In genomic region chr20:59939879-59940128, GRCh38 we compare ENCODE assay signal across 8 cellular contexts. TPM values are rescaled to one million over a fixed set of nuclear protein-coding genes. Genes with fewer than 3 reads are reported as not detected.
DNase-seq lines count a peak whose midpoint lies in the region; ATAC-seq, FAIRE-seq and TF ChIP-seq lines count a peak whose summit lies in the region.

No MANE protein-coding gene starts in this region.

- peak overlapping the region; percentile 95 for H3K4me2 ChIP-seq in astrocyte (ENCODE audit: low read length)

- H4K20me1 ChIP-seq in astrocyte (ENCODE audit: insufficient read depth, low read length) = peaks cover 14% of the 10 kb centered on the region

- intact Hi-C loops in left colon (cut with DNase I, micrococcal nuclease) = no loop called here

- H3K27me3 Mint-ChIP-seq in astrocyte (ENCODE audit: low read depth, unreplicated experiment) = no peaks in the 10 kb centered on the region

- H2AFZ ChIP-seq in astrocyte (ENCODE audit: low read depth, low read length) = peak overlapping the region; percentile 96

- peak overlapping the region; percentile 81 for H3K4me3 ChIP-seq in BJ (ENCODE audit: low read depth, low read length)
- H3K4me3 ChIP-seq in astrocyte (ENCODE audit: insufficient read depth, low read depth, low read length) = peak overlapping the region; percentile 88
- H3K4me3 ChIP-seq in thoracic aorta = peak overlapping the region; percentile 85

- no peak for TF ChIP-seq CTCF in BJ (IDR thresholded peaks at IDR 0.05; ENCODE audit: insufficient read depth, low read depth, low read length)
- no peak for TF ChIP-seq CTCF in astrocyte (IDR thresholded peaks at IDR 0.05; ENCODE audit: insufficient read depth, low read depth, low read length)
- TF ChIP-seq CTCF in thoracic aorta (IDR thresholded peaks at IDR 0.05) = no peak

- peak overlapping the region; percentile 91 for H3K4me3 Mint-ChIP-seq in astrocyte (ENCODE audit: unreplicated experiment)

- H3K9me3 ChIP-seq in astrocyte (ENCODE audit: insufficient read depth, low read depth, low read length) (no peaks in the 10 kb centered on the region), thoracic aorta (no peaks in the 10 kb centered on the region)

- peaks cover 15% of the 10 kb centered on the region for H3K4me1 ChIP-seq in astrocyte (ENCODE audit: insufficient read depth, low read length)
- H3K4me1 ChIP-seq in thoracic aorta (ENCODE audit: control insufficient read depth in 1 of 2, low read depth in 2 of 2) = peaks cover 27 to 42% of the 10 kb centered on the region in 2 donors

- no peaks in the 10 kb centered on the region for H3K27me3 ChIP-seq in BJ (ENCODE audit: control insufficient read depth, insufficient read depth, low read length)
- no peaks in the 10 kb centered on the region for H3K27me3 ChIP-seq in astrocyte (ENCODE audit: insufficient read depth, low read length)
- H3K27me3 ChIP-seq in thoracic aorta (replicated peaks; ENCODE audit: insufficient read depth) = no peaks in the 10 kb centered on the region

- POLR2A ChIA-PET in BJ (lab: Charles Lee) = interaction anchor here (0.7 kb wide), 2 partner anchors 12 to 123 kb away, joined by 3 to 4 read pairs; no protein-coding TSS in a partner anchor

- FAIRE-seq in astrocyte (lab: Jason Lieb, UNC) = no peak

- peak; percentile 36 for ATAC-seq in GM19438 (IDR thresholded peaks at IDR 0.05; ENCODE audit: low read depth, unreplicated experiment)
- ATAC-seq in HG03442 (IDR thresholded peaks at IDR 0.05; ENCODE audit: unreplicated experiment) = peak; percentile 34
- no peak for ATAC-seq in left colon
- no peak for ATAC-seq in thoracic aorta (ENCODE audit: insufficient number of reproducible peaks, low FRiP score, low read depth)

- DNase-seq in BJ (ENCODE audit: low read depth) (no peak), astrocyte (ENCODE audit: low read depth) (no peak), left colon (peak; percentile 37 to 66), thoracic aorta (ENCODE audit: low spot score) (no peak), NCI-H187 (lab: John Stamatoyannopoulos, UW) (no peak), cortex of kidney (lab: John Stamatoyannopoulos, UW) (no peak)

- peak overlapping the region; percentile 56 for H3K27ac Mint-ChIP-seq in astrocyte (ENCODE audit: unreplicated experiment)

- H3K36me3 ChIP-seq in BJ (ENCODE audit: control insufficient read depth, insufficient read depth, low read length) (peaks cover 7% of the 10 kb centered on the region), astrocyte (ENCODE audit: insufficient read depth, low read length) (peaks cover 9% of the 10 kb centered on the region), thoracic aorta (peaks cover 18% of the 10 kb centered on the region)

- H3K4me1 Mint-ChIP-seq in astrocyte (ENCODE audit: low read depth, unreplicated experiment) = peaks cover 27% of the 10 kb centered on the region

- CTCF ChIA-PET in BJ (lab: Yijun Ruan, JAX) = interaction anchor here (1.0 to 2.4 kb wide), 5 partner anchors 10 to 215 kb away, joined by 3 to 11 read pairs (median 3); no protein-coding TSS in a partner anchor

- peak overlapping the region; percentile 85 for H3K27ac ChIP-seq in astrocyte (ENCODE audit: low read depth, low read length)
- peak overlapping the region; percentile 93 to 96 for H3K27ac ChIP-seq in thoracic aorta

- peaks cover 19% of the 10 kb centered on the region for H3K79me2 ChIP-seq in astrocyte (ENCODE audit: insufficient read depth, low read length)

- peak overlapping the region; percentile 90 for H3K9ac ChIP-seq in astrocyte (ENCODE audit: low read length)

- no peaks in the 10 kb centered on the region for H3K36me3 Mint-ChIP-seq in astrocyte (ENCODE audit: low read depth, unreplicated experiment)

- no peaks in the 10 kb centered on the region for H3K9me3 Mint-ChIP-seq in astrocyte (ENCODE audit: unreplicated experiment)

RNA-seq across cellular contexts. Expression of gene PPP1R3D, which starts 0.3 kb away (rescaled TPM):
- polyA plus RNA-seq in BJ (2011; rRNA removed) = 2.2 and 2.9 TPM in 2 replicates
- polyA minus RNA-seq in BJ (2011; rRNA and poly(A)+ RNA removed) = 2.0 and 2.4 TPM in 2 replicates
- 5.2 and 5.8 TPM in 2 replicates for total RNA-seq in astrocyte
- total RNA-seq in left colon = 1 to 10 TPM; 7.3 to 8.7 TPM
- 10 to 100 TPM; 10.5 to 13.0 TPM for total RNA-seq in thoracic aorta

RNA-seq across cellular contexts. Expression of gene FAM217B, which starts 0.4 kb away (rescaled TPM):
- 5.5 and 9.2 TPM in 2 replicates for polyA plus RNA-seq in BJ (2011; rRNA removed)
- 2.7 and 3.8 TPM in 2 replicates for polyA minus RNA-seq in BJ (2011; rRNA and poly(A)+ RNA removed)
- total RNA-seq in astrocyte (20.6 and 23.0 TPM in 2 replicates), left colon (1 to 10 TPM; 7.0 to 9.2 TPM), thoracic aorta (10 to 100 TPM; 11.9 to 15.4 TPM)

RNA-seq across cellular contexts. Expression of gene SYCP2, which starts 6.4 kb away (rescaled TPM):
- 0.47 and 1.2 TPM in 2 replicates for polyA plus RNA-seq in BJ (2011; rRNA removed)
- 0.09 and 0.72 TPM in 2 replicates for polyA minus RNA-seq in BJ (2011; rRNA and poly(A)+ RNA removed)
- total RNA-seq in astrocyte = 0.27 and 0.72 TPM in 2 replicates
- total RNA-seq in left colon = 1 to 10 TPM in 1 of 2 donors, under 1 TPM in 1; 0.84 to 1.2 TPM
- total RNA-seq in thoracic aorta = under 1 TPM; 0.71 to 0.95 TPM

RNA-seq across cellular contexts. Expression of gene CDH26, which starts 18.4 kb away (rescaled TPM):
- 0.17 and 0.18 TPM in 2 replicates for polyA plus RNA-seq in BJ (2011; rRNA removed)
- 0.26 and 0.28 TPM in 2 replicates for polyA minus RNA-seq in BJ (2011; rRNA and poly(A)+ RNA removed)
- 0.17 and 0.34 TPM in 2 replicates for total RNA-seq in astrocyte
- under 1 TPM; 0.43 to 0.45 TPM for total RNA-seq in left colon
- 1 to 10 TPM; 2.3 to 2.5 TPM for total RNA-seq in thoracic aorta

Comparison
In these comparisons a context has a peak if more than half of its experiments do, and no peak if none do; other contexts are left out.
1. DNase-seq: peak in left colon (2 of 2); none in BJ (single experiment), astrocyte (single experiment), thoracic aorta (single experiment), NCI-H187 (0 of 2) and cortex of kidney (single experiment).
2. ATAC-seq: peak in GM19438 (single experiment) and HG03442 (single experiment); none in left colon (single experiment) and thoracic aorta (single experiment).
3. Peak in every context shown above with its lines, with median percentiles within 50 percentile points of each other: H3K4me3 ChIP-seq.